7 cellular contexts compared by ENCODE assay signal in genomic region chr7:12436896-12437535, GRCh38. TPM values are rescaled to one million over a fixed set of nuclear protein-coding genes. Genes with fewer than 3 reads are reported as not detected.
A peak's percentile ranks its signal among the peaks of the same experiment; 100 is the strongest.
DNase-seq lines count a peak whose midpoint lies in the region; ATAC-seq, FAIRE-seq and TF ChIP-seq lines count a peak whose summit lies in the region.

No MANE protein-coding gene starts in this region.

- DNase-seq in NCI-H1694 treated with DMSO at 0.1 percent for 48 hours (lab: John Stamatoyannopoulos, UW): peak; percentile 32
- DNase-seq in GM12878 (ENCODE audit: low read depth, low spot score): no peak
- peak; percentile 33 for DNase-seq in retina
- DNase-seq in GM13977 (ENCODE audit: low spot score): no peak

- no peak for TF ChIP-seq RAD21 in GM12878 (IDR thresholded peaks at IDR 0.05; ENCODE audit: insufficient read depth, low read depth, low read length)

- peak; percentile 37 for ATAC-seq in GM21786 (IDR thresholded peaks at IDR 0.05; ENCODE audit: unreplicated experiment)
- peak; percentile 55; the same call in 1 of the 3 replicates for ATAC-seq in GM12878
- no peak for ATAC-seq in GM21576 (IDR thresholded peaks at IDR 0.05; ENCODE audit: unreplicated experiment)
- no peak for ATAC-seq in HG03460 (IDR thresholded peaks at IDR 0.05; ENCODE audit: unreplicated experiment)

- H3K4me3 ChIP-seq in GM12878: no peak overlapping the region

- H3K36me3 ChIP-seq in GM12878 (ENCODE audit: control insufficient read depth in 2 of 2, insufficient read depth in 2 of 2, low read length in 1 of 2): no peaks in the 10 kb centered on the region

- no peak for FAIRE-seq in GM12878 (lab: Jason Lieb, UNC)

- no peaks in the 10 kb centered on the region for H4K20me1 ChIP-seq in GM12878 (ENCODE audit: control insufficient read depth, insufficient read depth)

- TF ChIP-seq POLR2A in GM12878 (IDR thresholded peaks at IDR 0.05; ENCODE audit: low read depth, low read length): no peak

- H3K9me3 ChIP-seq in GM12878 (replicated peaks; ENCODE audit: control insufficient read depth, insufficient read depth, low read length): no peaks in the 10 kb centered on the region

- CTCF ChIA-PET in GM12878 (lab: Yijun Ruan, JAX): interaction anchor here (1.2 to 4.4 kb wide), 4 partner anchors 8 to 57 kb away, joined by 3 to 32 read pairs (median 6); no protein-coding TSS in a partner anchor

- no TSS peak for BruUV-seq in GM12878 (replicated peaks; lab: Mats Ljungman, UMichigan)

- no peak overlapping the region for H3K9ac ChIP-seq in GM12878 (ENCODE audit: control insufficient read depth, insufficient read depth, low read length)

- RAD21 ChIA-PET in GM12878 (lab: Charles Lee; ENCODE audit: unreplicated experiment): interaction anchor here (1.0 to 2.2 kb wide), 4 partner anchors 21 to 58 kb away, joined by 3 to 7 read pairs (median 5); no protein-coding TSS in a partner anchor

- no peaks in the 10 kb centered on the region for H3K4me1 ChIP-seq in GM12878 (ENCODE audit: control insufficient read depth, insufficient read depth, low read length)

- no peaks in the 10 kb centered on the region for H3K79me2 ChIP-seq in GM12878 (ENCODE audit: control insufficient read depth, insufficient read depth, low read length)

- in situ Hi-C loops in GM12878 (cut with MboI): no loop called here
- in situ Hi-C loops in GM13977 (cut with MboI; ENCODE audit: low pct_unique_long_range_greater_than_20kb, low sequenced_read_pairs, unreplicated experiment): no loop called here

- TF ChIP-seq EP300 in GM12878 (IDR thresholded peaks at IDR 0.05; ENCODE audit: borderline replicate concordance in 1 of 2, control insufficient read depth in 1 of 2, low read depth in 2 of 2, low read length in 2 of 2): no peak

- no peak overlapping the region for H2AFZ ChIP-seq in GM12878 (ENCODE audit: control insufficient read depth, low read depth, low read length)

- H3K4me2 ChIP-seq in GM12878 (ENCODE audit: control insufficient read depth, insufficient read depth): no peak overlapping the region

- TF ChIP-seq CTCF in GM12878 (IDR thresholded peaks at IDR 0.05 in 2 of 3, conservative IDR thresholded peaks at IDR 0.05 in 1 of 3; ENCODE audit: control insufficient read depth in 2 of 3, extremely low read depth in 1 of 3, insufficient read depth in 1 of 3, low read depth in 3 of 3, low read length in 3 of 3): peak in 2 of 3 experiments; percentile 9 to 25; a peak in 2 of 6 replicates
- TF ChIP-seq CTCF in GM13977 (IDR thresholded peaks at IDR 0.05; ENCODE audit: extremely low read depth, insufficient read depth, missing control alignments): no peak

- SMC1A ChIA-PET in GM12878 (lab: Charles Lee; ENCODE audit: uncharacterized antibody, unreplicated experiment): interaction anchor here (0.5 to 1.9 kb wide), 5 partner anchors 17 to 209 kb away, joined by 3 to 6 read pairs (median 3); no protein-coding TSS in a partner anchor

- 12% methylated on average over 7 of the region's 7 CpGs for WGBS in GM12878 (ENCODE audit: insufficient coverage, insufficient replicate concordance, low lambda C conversion rate, missing lambda C conversion rate)

- intact Hi-C loops in GM12878 (cut with micrococcal nuclease; ENCODE audit: unreplicated experiment): loop anchor here (10.0 kb wide), 1 partner anchor 58 kb away; no protein-coding TSS in a partner anchor

- no peaks in the 10 kb centered on the region for H3K27me3 ChIP-seq in GM12878 (replicated peaks in 1 of 2; ENCODE audit: control insufficient read depth in 2 of 2, insufficient read depth in 2 of 2, low read length in 1 of 2)

- POLR2A ChIA-PET in GM12878 (lab: Charles Lee): no interaction called here

- H3K27ac ChIP-seq in GM12878 (ENCODE audit: control insufficient read depth, insufficient read depth): no peak overlapping the region

TF ChIP-seq in GM12878, 131 proteins besides CTCF, POLR2A, EP300 and RAD21:
- peak; percentile 62; the same call in 1 of the 2 replicates for TF ChIP-seq SPI1 (IDR thresholded peaks at IDR 0.05; ENCODE audit: borderline replicate concordance, insufficient read depth, low read depth, low read length)
- no peak for TF ChIP-seq ETV6 (conservative IDR thresholded peaks at IDR 0.05 in 1 of 2, IDR thresholded peaks at IDR 0.05 in 1 of 2; ENCODE audit: borderline replicate concordance in 1 of 2, low read depth in 1 of 2)

RNA-seq across cellular contexts. Expression of gene VWDE, which starts 33.4 kb away (rescaled TPM):
- total RNA-seq in GM12878 (2013; cell fraction: nucleolus; rRNA removed): 0.27 TPM in 2 replicates
- total RNA-seq in GM12878 (2014; rRNA removed) (1.9 and 2.9 TPM in 2 replicates), GM12878 (2014; rRNA removed; fragmentation: Illumina TruSeq; extraction: Trizol) (2.1 and 2.3 TPM in 2 replicates), GM12878 (2021) (0.74 and 1.5 TPM in 2 replicates)
- not detected for polyA plus RNA-seq in GM12878 (2011; ENCODE audit: low read depth)
- polyA plus RNA-seq in GM12878 (2011; rRNA removed) (0.75 and 1.2 TPM in 2 replicates), GM12878 (2014; fragmentation: Illumina TruSeq; extraction: Trizol) (1.2 and 1.5 TPM in 2 replicates), GM12878 (2014; fragmentation: Nextera tagmentation; extraction: Ambion mirVana) (1 to 10 TPM; 1.1 to 1.8 TPM), GM12878 (2014; rRNA removed) (0.52 and 0.96 TPM in 2 replicates), GM12878 (2016; fragmentation: Nextera tagmentation; extraction: Ambion mirVana) (1 to 10 TPM; 1.1 to 1.7 TPM)
- polyA plus RNA-seq in GM12878 (2011; cell fraction: cytosol; rRNA removed): 0.19 and 0.20 TPM in 2 replicates
- polyA plus RNA-seq in GM12878 (2011; cell fraction: nucleus; rRNA removed): 1.7 and 2.2 TPM in 2 replicates
- 0.14 and 0.17 TPM in 2 replicates for polyA plus RNA-seq in GM12878 (2012)
- 0.88 and 1.0 TPM in 2 replicates for polyA minus RNA-seq in GM12878 (2011; rRNA and poly(A)+ RNA removed)
- polyA minus RNA-seq in GM12878 (2011; cell fraction: cytosol; rRNA and poly(A)+ RNA removed): 0.21 and 0.27 TPM in 2 replicates
- polyA minus RNA-seq in GM12878 (2011; cell fraction: nucleus; rRNA and poly(A)+ RNA removed): 1.4 and 1.8 TPM in 2 replicates

Comparison
In these comparisons a context has a peak if more than half of its experiments do, and no peak if none do; other contexts are left out.
1. ATAC-seq: peak in GM21786 (single experiment) and GM12878 (single experiment); none in GM21576 (single experiment) and HG03460 (single experiment).
2. DNase-seq: peak in NCI-H1694 treated with DMSO at 0.1 percent for 48 hours (single experiment) and retina (single experiment); none in GM12878 (single experiment) and GM13977 (single experiment).